In the genomic region with DNA sequence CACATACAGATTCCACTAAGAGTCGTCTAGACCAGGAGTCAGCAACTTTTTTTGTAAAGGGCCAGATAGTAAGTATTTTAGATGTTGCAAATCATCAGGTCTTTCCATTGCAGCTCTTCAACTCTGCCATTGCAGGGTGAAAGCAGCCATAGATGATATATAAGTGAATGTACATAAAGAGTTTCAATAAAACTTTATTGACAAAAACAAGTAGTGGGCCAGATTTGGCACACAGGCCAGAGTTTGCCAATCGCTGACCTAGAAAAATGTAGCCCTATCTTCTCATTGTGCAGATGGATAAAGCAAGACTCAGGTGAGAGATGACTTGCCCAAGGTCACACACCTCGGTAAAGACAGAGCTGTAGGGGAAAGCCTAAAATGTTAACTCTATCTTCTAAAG, we compare ENCODE assay signal across 35 cellular contexts.
"Had no signal": no experiment of that assay in that cellular context is flagged by ENCODE, and none has a peak within 500 bp of the region (broad histone marks: within the 10 kb centered on the region; RNA-seq: fewer than 3 reads in every experiment).

No MANE protein-coding gene starts in this region.

- H3K9me3 ChIP-seq: MG63 had no signal

- H3K4me3 ChIP-seq: MG63 had no signal

- DNase-seq: Karpas-422, Kasumi-1, MG63, MM.1S, MV-4-11, NCI-H1048, NCI-H1092, NCI-H1092 treated with DMSO at 0.1 percent for 48 hours, NCI-H1105, NCI-H1105 treated with DMSO at 0.1 percent for 48 hours, NCI-H1417, NCI-H1417 treated with DMSO at 0.1 percent for 48 hours, NCI-H1436, NCI-H1436 treated with DMSO at 0.1 percent for 48 hours, NCI-H146, NCI-H1694, NCI-H1694 treated with DMSO at 0.1 percent for 48 hours, NCI-H187, NCI-H187 treated with DMSO at 0.1 percent for 48 hours, NCI-H1930, NCI-H2029, NCI-H2029 treated with DMSO at 0.1 percent for 48 hours, NCI-H2081, NCI-H2081 treated with DMSO at 0.1 percent for 48 hours, NCI-H2107, NCI-H2171, NCI-H2171 treated with DMSO at 0.1 percent for 48 hours, NCI-H2227 treated with DMSO at 0.1 percent for 48 hours, NCI-H226, NCI-H345, NCI-H446, NCI-H446 treated with DMSO at 0.1 percent for 48 hours, NCI-H510A, NCI-H510A treated with DMSO at 0.1 percent for 48 hours, NCI-H524 had no signal

- H3K36me3 ChIP-seq: MG63 had no signal

- H3K27me3 ChIP-seq: MG63 had no signal
